In the genomic region with DNA sequence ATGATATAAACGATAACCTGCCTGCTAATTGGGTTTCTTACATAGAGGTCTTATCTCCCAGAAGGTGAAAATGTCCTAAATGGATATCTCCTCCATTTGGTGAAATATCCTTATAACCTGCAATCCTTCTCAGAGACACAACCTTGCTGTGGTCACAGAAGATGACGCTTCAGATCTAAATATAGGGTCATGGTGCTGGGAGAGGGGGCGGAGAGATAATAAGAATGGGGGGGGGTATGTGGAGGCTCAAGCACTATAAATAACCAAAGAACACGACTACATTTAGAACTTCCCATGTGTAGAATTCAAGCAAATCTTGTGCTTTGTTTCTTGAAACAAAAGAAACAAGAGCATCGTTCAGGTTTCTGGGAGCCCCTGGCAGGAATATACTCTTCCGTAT, we compare ENCODE assay signal across 15 cellular contexts.
"Had no signal": no experiment of that assay in that cellular context is flagged by ENCODE, and none has a peak within 500 bp of the region (broad histone marks: within the 10 kb centered on the region; RNA-seq: fewer than 3 reads in every experiment).

No MANE protein-coding gene starts in this region.

- H2AFZ ChIP-seq: hepatocyte had no signal

- H3K4me2 ChIP-seq: hepatocyte, smooth muscle cell had no signal

- H3K4me1 ChIP-seq: esophagus squamous epithelium, gastroesophageal sphincter, uterus had no signal

- H3K79me2 ChIP-seq: hepatocyte had no signal

- H3K27ac ChIP-seq: epithelial cell of prostate, esophagus squamous epithelium, gastroesophageal sphincter, hepatocyte, uterus had no signal

- FAIRE-seq: kidney had no signal

- DNase-seq: effector memory CD8-positive, alpha-beta T cell; esophagus squamous epithelium; foreskin fibroblast; glutamatergic neuron; kidney; left colon; mucosa of descending colon; naive B cell; stimulated activated CD4-positive, alpha-beta T cell treated with anti-CD3 and anti-CD28 coated beads, Interleukin-2, amount 100 ng/mL, for 48 hours; stimulated activated naive CD4-positive, alpha-beta T cell treated with Interleukin-2 at 50 U/mL for 16 hours; uterus had no signal

- H3K36me3 ChIP-seq: esophagus squamous epithelium, gastroesophageal sphincter, uterus had no signal

- ATAC-seq: effector memory CD8-positive, alpha-beta T cell; gastroesophageal sphincter; left colon; mucosa of descending colon had no signal

- H3K27me3 ChIP-seq: gastroesophageal sphincter, hepatocyte, uterus had no signal

- H3K4me3 ChIP-seq: esophagus squamous epithelium, gastroesophageal sphincter, hepatocyte, mucosa of descending colon, smooth muscle cell, uterus had no signal

- H3K9me3 ChIP-seq: esophagus squamous epithelium, gastroesophageal sphincter, mucosa of descending colon, uterus had no signal
